In the genomic region with DNA sequence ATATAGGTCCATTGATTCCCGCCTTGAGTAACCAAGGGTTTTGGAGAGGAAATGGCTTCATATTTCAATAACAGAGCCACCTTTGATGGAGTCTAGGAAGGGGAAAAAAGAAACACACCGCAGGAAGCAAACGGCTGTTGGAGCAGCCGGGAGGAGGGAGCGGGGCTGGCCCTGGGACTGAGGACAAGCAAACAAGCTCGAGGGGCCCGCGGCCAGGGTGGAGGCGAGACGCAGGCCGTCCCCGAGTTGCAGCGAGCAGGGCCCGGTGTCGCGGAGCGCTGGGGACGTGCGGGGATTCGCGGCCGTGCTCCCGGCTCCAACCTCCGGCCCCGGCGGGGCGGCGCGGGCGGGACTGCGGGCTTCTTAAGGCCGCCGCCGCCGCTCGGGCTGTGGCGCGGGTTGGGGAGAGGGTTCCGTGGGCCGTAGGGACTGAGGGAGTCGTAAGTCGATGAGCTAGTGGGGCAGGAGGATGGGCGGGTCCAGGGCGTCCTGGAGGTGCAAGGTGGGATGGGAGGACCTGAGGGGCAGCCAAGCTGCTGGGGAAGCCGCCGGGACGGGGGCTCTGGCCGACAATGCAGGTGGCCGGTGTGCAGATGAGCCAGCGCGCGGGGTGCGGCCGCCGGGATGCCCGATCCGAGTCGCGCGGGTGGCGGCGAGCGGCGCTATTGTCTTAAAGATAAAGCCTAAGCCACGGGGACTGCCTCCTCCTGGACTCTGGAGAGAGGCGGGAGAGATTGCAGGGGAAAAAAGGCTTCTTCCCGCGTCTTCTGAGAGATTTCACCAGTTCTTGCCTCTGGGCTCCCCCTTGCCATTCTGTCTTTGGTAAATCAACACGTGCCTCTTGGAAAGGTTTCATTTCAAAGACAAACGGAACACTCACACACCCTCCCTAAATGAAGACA, we compare ENCODE assay signal across 1 cellular context.
TF ChIP-seq lines count a peak whose summit lies in the region.

No MANE protein-coding gene starts in this region.

TF ChIP-seq in HepG2, 621 proteins besides CTCF, POLR2A, EP300 and RAD21 (continued from another document):
- TF ChIP-seq, protein P1, sequence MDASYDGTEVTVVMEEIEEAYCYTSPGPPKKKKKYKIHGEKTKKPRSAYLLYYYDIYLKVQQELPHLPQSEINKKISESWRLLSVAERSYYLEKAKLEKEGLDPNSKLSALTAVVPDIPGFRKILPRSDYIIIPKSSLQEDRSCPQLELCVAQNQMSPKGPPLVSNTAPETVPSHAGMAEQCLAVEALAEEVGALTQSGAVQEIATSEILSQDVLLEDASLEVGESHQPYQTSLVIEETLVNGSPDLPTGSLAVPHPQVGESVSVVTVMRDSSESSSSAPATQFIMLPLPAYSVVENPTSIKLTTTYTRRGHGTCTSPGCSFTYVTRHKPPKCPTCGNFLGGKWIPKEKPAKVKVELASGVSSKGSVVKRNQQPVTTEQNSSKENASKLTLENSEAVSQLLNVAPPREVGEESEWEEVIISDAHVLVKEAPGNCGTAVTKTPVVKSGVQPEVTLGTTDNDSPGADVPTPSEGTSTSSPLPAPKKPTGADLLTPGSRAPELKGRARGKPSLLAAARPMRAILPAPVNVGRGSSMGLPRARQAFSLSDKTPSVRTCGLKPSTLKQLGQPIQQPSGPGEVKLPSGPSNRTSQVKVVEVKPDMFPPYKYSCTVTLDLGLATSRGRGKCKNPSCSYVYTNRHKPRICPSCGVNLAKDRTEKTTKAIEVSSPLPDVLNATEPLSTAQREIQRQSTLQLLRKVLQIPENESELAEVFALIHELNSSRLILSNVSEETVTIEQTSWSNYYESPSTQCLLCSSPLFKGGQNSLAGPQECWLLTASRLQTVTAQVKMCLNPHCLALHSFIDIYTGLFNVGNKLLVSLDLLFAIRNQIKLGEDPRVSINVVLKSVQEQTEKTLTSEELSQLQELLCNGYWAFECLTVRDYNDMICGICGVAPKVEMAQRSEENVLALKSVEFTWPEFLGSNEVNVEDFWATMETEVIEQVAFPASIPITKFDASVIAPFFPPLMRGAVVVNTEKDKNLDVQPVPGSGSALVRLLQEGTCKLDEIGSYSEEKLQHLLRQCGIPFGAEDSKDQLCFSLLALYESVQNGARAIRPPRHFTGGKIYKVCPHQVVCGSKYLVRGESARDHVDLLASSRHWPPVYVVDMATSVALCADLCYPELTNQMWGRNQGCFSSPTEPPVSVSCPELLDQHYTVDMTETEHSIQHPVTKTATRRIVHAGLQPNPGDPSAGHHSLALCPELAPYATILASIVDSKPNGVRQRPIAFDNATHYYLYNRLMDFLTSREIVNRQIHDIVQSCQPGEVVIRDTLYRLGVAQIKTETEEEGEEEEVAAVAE (CRISPR knock-in tag; IDR thresholded peaks at IDR 0.05; ENCODE audit: borderline replicate concordance): no peak
- TF ChIP-seq ZNF850 (CRISPR knock-in tag; conservative IDR thresholded peaks at IDR 0.05) (no peak), PITX1 (CRISPR knock-in tag; IDR thresholded peaks at IDR 0.05) (no peak), ZNF83 (CRISPR knock-in tag; IDR thresholded peaks at IDR 0.05; ENCODE audit: borderline replicate concordance) (no peak), ZMYM4 (CRISPR knock-in tag; IDR thresholded peaks at IDR 0.05) (0 out of 2 replicates have a peak, but pooled peaks have one; percentile 51), SP1 (IDR thresholded peaks at IDR 0.05) (no peak), SP1 (CRISPR knock-in tag; IDR thresholded peaks at IDR 0.05) (no peak), ZNF567 (CRISPR knock-in tag; IDR thresholded peaks at IDR 0.05; ENCODE audit: borderline replicate concordance) (no peak), ATAD3A (CRISPR knock-in tag; IDR thresholded peaks at IDR 0.05) (no peak), LCORL (IDR thresholded peaks at IDR 0.05) (no peak), LCORL (CRISPR knock-in tag; IDR thresholded peaks at IDR 0.05) (no peak), ZNF598 (CRISPR knock-in tag; IDR thresholded peaks at IDR 0.05; ENCODE audit: borderline replicate concordance) (0 out of 2 replicates have a peak, but pooled peaks have one; percentile 33), ZC3H4 (CRISPR knock-in tag; IDR thresholded peaks at IDR 0.05; ENCODE audit: borderline replicate concordance) (no peak), SNRNP70 (IDR thresholded peaks at IDR 0.05; ENCODE audit: low read depth, low read length) (no peak), ZNF317 (CRISPR knock-in tag; IDR thresholded peaks at IDR 0.05) (no peak), ZNF549 (CRISPR knock-in tag; IDR thresholded peaks at IDR 0.05) (no peak), ZNF879 (CRISPR knock-in tag; IDR thresholded peaks at IDR 0.05) (no peak), SALL1 (CRISPR knock-in tag; IDR thresholded peaks at IDR 0.05) (peak; percentile 32; the same call in 1 of the 2 replicates), HMG20A (CRISPR knock-in tag; IDR thresholded peaks at IDR 0.05; ENCODE audit: borderline replicate concordance) (no peak), ZNF558 (CRISPR knock-in tag; IDR thresholded peaks at IDR 0.05; ENCODE audit: borderline replicate concordance) (no peak), SAFB2 (CRISPR knock-in tag; IDR thresholded peaks at IDR 0.05; ENCODE audit: borderline replicate concordance, low read depth) (no peak), ETV5 (CRISPR knock-in tag; IDR thresholded peaks at IDR 0.05; ENCODE audit: borderline replicate concordance) (no peak), ZBTB38 (CRISPR knock-in tag; IDR thresholded peaks at IDR 0.05) (no peak), SYNCRIP (IDR thresholded peaks at IDR 0.05; ENCODE audit: insufficient read depth, low read depth, low read length) (no peak), JUND (CRISPR knock-in tag; IDR thresholded peaks at IDR 0.05) (no peak), PCBP2 (optimal IDR thresholded peaks at IDR 0.05; ENCODE audit: low read depth, low read length, poor library complexity, severe bottlenecking) (no peak), KDM5A (IDR thresholded peaks at IDR 0.05; ENCODE audit: borderline replicate concordance, low read length) (no peak), GATAD1 (CRISPR knock-in tag; IDR thresholded peaks at IDR 0.05) (no peak), SMAD1 (CRISPR knock-in tag; IDR thresholded peaks at IDR 0.05; ENCODE audit: borderline replicate concordance, low read depth) (no peak), EED (CRISPR knock-in tag; IDR thresholded peaks at IDR 0.05) (no peak), ZNF235 (CRISPR knock-in tag; IDR thresholded peaks at IDR 0.05; ENCODE audit: borderline replicate concordance) (no peak), TBX2 (CRISPR knock-in tag; IDR thresholded peaks at IDR 0.05; ENCODE audit: borderline replicate concordance) (peak; percentile 45; the same call in 1 of the 2 replicates), ZSCAN31 (CRISPR knock-in tag; IDR thresholded peaks at IDR 0.05; ENCODE audit: low read depth) (no peak), ZFAT (CRISPR knock-in tag; conservative IDR thresholded peaks at IDR 0.05) (no peak), KLF15 (CRISPR knock-in tag; IDR thresholded peaks at IDR 0.05; ENCODE audit: borderline replicate concordance) (no peak), ZBTB1 (CRISPR knock-in tag; IDR thresholded peaks at IDR 0.05; ENCODE audit: borderline replicate concordance) (no peak), TEAD3 (CRISPR knock-in tag; optimal IDR thresholded peaks at IDR 0.05; ENCODE audit: borderline replicate concordance) (peak; percentile 10), HNRNPLL (IDR thresholded peaks at IDR 0.05; ENCODE audit: low read depth, low read length, poor library complexity, severe bottlenecking) (peak; percentile 62), ZNF569 (CRISPR knock-in tag; IDR thresholded peaks at IDR 0.05; ENCODE audit: borderline replicate concordance) (no peak), PAX8 (CRISPR knock-in tag; IDR thresholded peaks at IDR 0.05; ENCODE audit: borderline replicate concordance) (no peak), ELF3 (CRISPR knock-in tag; IDR thresholded peaks at IDR 0.05) (0 out of 2 replicates have a peak, but pooled peaks have one; percentile 12), NKX3-1 (CRISPR knock-in tag; IDR thresholded peaks at IDR 0.05) (no peak), MIER2 (CRISPR knock-in tag; IDR thresholded peaks at IDR 0.05) (no peak)
- TF ChIP-seq, protein P2, sequence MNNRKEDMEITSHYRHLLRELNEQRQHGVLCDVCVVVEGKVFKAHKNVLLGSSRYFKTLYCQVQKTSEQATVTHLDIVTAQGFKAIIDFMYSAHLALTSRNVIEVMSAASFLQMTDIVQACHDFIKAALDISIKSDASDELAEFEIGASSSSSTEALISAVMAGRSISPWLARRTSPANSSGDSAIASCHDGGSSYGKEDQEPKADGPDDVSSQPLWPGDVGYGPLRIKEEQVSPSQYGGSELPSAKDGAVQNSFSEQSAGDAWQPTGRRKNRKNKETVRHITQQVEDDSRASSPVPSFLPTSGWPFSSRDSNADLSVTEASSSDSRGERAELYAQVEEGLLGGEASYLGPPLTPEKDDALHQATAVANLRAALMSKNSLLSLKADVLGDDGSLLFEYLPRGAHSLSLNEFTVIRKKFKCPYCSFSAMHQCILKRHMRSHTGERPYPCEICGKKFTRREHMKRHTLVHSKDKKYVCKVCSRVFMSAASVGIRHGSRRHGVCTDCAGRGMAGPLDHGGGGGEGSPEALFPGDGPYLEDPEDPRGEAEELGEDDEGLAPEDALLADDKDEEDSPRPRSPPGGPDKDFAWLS (CRISPR knock-in tag; IDR thresholded peaks at IDR 0.05; ENCODE audit: borderline replicate concordance): no peak
- TF ChIP-seq, protein P3, sequence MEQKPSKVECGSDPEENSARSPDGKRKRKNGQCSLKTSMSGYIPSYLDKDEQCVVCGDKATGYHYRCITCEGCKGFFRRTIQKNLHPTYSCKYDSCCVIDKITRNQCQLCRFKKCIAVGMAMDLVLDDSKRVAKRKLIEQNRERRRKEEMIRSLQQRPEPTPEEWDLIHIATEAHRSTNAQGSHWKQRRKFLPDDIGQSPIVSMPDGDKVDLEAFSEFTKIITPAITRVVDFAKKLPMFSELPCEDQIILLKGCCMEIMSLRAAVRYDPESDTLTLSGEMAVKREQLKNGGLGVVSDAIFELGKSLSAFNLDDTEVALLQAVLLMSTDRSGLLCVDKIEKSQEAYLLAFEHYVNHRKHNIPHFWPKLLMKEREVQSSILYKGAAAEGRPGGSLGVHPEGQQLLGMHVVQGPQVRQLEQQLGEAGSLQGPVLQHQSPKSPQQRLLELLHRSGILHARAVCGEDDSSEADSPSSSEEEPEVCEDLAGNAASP (CRISPR knock-in tag; IDR thresholded peaks at IDR 0.05; ENCODE audit: borderline replicate concordance): no peak
- TF ChIP-seq, protein P4, sequence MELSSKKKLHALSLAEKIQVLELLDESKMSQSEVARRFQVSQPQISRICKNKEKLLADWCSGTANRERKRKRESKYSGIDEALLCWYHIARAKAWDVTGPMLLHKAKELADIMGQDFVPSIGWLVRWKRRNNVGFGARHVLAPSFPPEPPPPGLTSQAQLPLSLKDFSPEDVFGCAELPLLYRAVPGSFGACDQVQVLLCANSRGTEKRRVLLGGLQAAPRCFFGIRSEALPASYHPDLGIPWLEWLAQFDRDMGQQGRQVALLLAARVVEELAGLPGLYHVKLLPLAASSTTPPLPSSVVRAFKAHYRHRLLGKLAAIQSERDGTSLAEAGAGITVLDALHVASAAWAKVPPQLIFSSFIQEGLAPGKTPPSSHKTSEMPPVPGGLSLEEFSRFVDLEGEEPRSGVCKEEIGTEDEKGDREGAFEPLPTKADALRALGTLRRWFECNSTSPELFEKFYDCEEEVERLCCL (CRISPR knock-in tag; IDR thresholded peaks at IDR 0.05; ENCODE audit: borderline replicate concordance): no peak
- TF ChIP-seq, protein P5, sequence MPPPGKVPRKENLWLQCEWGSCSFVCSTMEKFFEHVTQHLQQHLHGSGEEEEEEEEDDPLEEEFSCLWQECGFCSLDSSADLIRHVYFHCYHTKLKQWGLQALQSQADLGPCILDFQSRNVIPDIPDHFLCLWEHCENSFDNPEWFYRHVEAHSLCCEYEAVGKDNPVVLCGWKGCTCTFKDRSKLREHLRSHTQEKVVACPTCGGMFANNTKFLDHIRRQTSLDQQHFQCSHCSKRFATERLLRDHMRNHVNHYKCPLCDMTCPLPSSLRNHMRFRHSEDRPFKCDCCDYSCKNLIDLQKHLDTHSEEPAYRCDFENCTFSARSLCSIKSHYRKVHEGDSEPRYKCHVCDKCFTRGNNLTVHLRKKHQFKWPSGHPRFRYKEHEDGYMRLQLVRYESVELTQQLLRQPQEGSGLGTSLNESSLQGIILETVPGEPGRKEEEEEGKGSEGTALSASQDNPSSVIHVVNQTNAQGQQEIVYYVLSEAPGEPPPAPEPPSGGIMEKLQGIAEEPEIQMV (CRISPR knock-in tag; IDR thresholded peaks at IDR 0.05; ENCODE audit: low read depth): no peak
- TF ChIP-seq, protein P6, sequence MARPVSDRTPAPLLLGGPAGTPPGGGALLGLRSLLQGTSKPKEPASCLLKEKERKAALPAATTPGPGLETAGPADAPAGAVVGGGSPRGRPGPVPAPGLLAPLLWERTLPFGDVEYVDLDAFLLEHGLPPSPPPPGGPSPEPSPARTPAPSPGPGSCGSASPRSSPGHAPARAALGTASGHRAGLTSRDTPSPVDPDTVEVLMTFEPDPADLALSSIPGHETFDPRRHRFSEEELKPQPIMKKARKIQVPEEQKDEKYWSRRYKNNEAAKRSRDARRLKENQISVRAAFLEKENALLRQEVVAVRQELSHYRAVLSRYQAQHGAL (CRISPR knock-in tag; IDR thresholded peaks at IDR 0.05; ENCODE audit: not compliant biosample characterization): no peak
- TF ChIP-seq, protein P7, sequence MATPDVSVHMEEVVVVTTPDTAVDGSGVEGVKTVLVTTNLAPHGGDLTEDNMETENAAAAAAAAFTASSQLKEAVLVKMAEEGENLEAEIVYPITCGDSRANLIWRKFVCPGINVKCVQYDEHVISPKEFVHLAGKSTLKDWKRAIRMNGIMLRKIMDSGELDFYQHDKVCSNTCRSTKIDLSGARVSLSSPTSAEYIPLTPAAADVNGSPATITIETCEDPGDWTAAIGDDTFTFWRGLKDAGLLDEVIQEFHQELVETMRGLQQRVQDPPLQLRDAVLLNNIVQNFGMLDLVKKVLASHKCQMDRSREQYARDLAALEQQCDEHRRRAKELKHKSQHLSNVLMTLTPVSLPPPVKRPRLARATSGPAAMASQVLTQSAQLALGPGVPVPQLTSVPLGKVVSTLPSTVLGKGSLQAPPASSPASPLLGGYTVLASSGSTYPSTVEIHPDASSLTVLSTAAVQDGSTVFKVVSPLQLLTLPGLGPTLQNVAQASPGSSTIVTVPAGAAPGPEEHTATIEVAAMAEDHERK (CRISPR knock-in tag; IDR thresholded peaks at IDR 0.05; ENCODE audit: low read depth): no peak
- TF ChIP-seq, protein P8, sequence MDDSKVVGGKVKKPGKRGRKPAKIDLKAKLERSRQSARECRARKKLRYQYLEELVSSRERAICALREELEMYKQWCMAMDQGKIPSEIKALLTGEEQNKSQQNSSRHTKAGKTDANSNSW (CRISPR knock-in tag; IDR thresholded peaks at IDR 0.05; ENCODE audit: borderline replicate concordance): no peak
- TF ChIP-seq, protein P9, sequence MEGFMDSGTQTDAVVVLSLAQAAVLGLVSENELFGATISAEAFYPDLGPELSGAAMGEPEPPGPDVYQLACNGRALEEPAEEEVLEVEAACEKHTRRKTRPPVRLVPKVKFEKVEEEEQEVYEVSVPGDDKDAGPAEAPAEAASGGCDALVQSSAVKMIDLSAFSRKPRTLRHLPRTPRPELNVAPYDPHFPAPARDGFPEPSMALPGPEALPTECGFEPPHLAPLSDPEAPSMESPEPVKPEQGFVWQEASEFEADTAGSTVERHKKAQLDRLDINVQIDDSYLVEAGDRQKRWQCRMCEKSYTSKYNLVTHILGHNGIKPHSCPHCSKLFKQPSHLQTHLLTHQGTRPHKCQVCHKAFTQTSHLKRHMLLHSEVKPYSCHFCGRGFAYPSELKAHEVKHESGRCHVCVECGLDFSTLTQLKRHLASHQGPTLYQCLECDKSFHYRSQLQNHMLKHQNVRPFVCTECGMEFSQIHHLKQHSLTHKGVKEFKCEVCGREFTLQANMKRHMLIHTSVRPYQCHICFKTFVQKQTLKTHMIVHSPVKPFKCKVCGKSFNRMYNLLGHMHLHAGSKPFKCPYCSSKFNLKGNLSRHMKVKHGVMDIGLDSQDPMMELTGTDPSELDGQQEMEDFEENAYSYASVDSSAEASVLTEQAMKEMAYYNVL (CRISPR knock-in tag; IDR thresholded peaks at IDR 0.05; ENCODE audit: borderline replicate concordance): no peak
